16 cellular contexts compared by ENCODE assay signal in genomic region chr2:207481924-207482323, GRCh38. TPM values are rescaled to one million over a fixed set of nuclear protein-coding genes. Genes with fewer than 3 reads are reported as not detected.
DNase-seq lines count a peak whose midpoint lies in the region; ATAC-seq and TF ChIP-seq lines count a peak whose summit lies in the region.
"Had no signal": no experiment of that assay in that cellular context is flagged by ENCODE, and none has a peak within 500 bp of the region (broad histone marks: within the 10 kb centered on the region; RNA-seq: fewer than 3 reads in every experiment).

No MANE protein-coding gene starts in this region.

- peak overlapping the region; percentile 71 to 74 (median 73) for H3K27ac ChIP-seq in gastroesophageal sphincter
- peak overlapping the region; percentile 51 to 66 (median 60) for H3K27ac ChIP-seq in sigmoid colon
- H3K27ac ChIP-seq: right lobe of liver had no signal

- H3K4me1 ChIP-seq in gastroesophageal sphincter, result peaks cover 0 to 61% (median 13%) of the 10 kb centered on the region in 3 donors
- peaks cover 0 to 41% (median 22%) of the 10 kb centered on the region in 4 donors for H3K4me1 ChIP-seq in sigmoid colon
- H3K4me1 ChIP-seq: right lobe of liver had no signal

- H3K36me3 ChIP-seq in gastroesophageal sphincter (no peaks in the 10 kb centered on the region), sigmoid colon (no peaks in the 10 kb centered on the region)
- H3K36me3 ChIP-seq: right lobe of liver had no signal

- H3K9me3 ChIP-seq in T-helper 17 cell (ENCODE audit: control insufficient read depth, low read length, poor library complexity, severe bottlenecking) (no peaks in the 10 kb centered on the region), gastroesophageal sphincter (no peaks in the 10 kb centered on the region), sigmoid colon (no peaks in the 10 kb centered on the region)
- H3K9me3 ChIP-seq: right lobe of liver had no signal

- H3K36me3 Mint-ChIP-seq in T-helper 17 cell (ENCODE audit: low read depth), result no peaks in the 10 kb centered on the region
- H3K36me3 Mint-ChIP-seq in stimulated activated naive B cell treated with anti-CD40 and anti-IgM and Interleukin-4, amounts not matched to agents 10 μg/mL and 1 μg/mL and 100 μg/mL, for 72 hours, result no peaks in the 10 kb centered on the region
- H3K36me3 Mint-ChIP-seq: natural killer cell treated with Interleukin-12 subunit alpha and Interleukin-12 subunit beta and Interleukin-15 and Interleukin-18, amount 100 ng/mL, for 72 hours had no signal

- intact Hi-C loops in sigmoid colon (cut with DNase I) (no loop called here), lower leg skin (cut with DNase I; ENCODE audit: low total_unique reads) (no loop called here)

- peak; percentile 19 for DNase-seq in NCI-H1694 (lab: John Stamatoyannopoulos, UW)
- DNase-seq in NCI-H1694 treated with DMSO at 0.1 percent for 48 hours (lab: John Stamatoyannopoulos, UW), result no peak
- no peak for DNase-seq in T-helper 17 cell
- no peak for DNase-seq in sigmoid colon
- no peak for DNase-seq in lower leg skin (ENCODE audit: low spot score in 2 of 2)
- DNase-seq in stimulated activated naive B cell treated with anti-CD40 and anti-IgM and Interleukin-4, amounts not matched to agents 10 μg/mL and 1 μg/mL and 100 μg/mL, for 72 hours, result no peak
- no peak for DNase-seq in NCI-H2107 (lab: John Stamatoyannopoulos, UW)
- DNase-seq: activated CD4-positive, alpha-beta T cell treated with anti-CD3 and anti-CD28 coated beads for 48 hours; activated naive CD8-positive, alpha-beta T cell treated with anti-CD3 and anti-CD28 coated beads, Interleukin-2, amount 50 U/mL, for 24 hours; activated T-cell treated with anti-CD3 and anti-CD28 coated beads, Interleukin-2, amount 50 U/mL, for 72 hours; Calu3; right lobe of liver; stimulated activated CD4-positive, alpha-beta T cell treated with anti-CD3 and anti-CD28 coated beads, Interleukin-4, amount 100 ng/mL, for 1 hour had no signal

- WGBS in gastroesophageal sphincter (ENCODE audit: low coverage in 1 of 2), 2 donors, result 27 to 45% methylated on average over 3 of the region's 3 CpGs
- WGBS in sigmoid colon, 2 donors, result 70 to 76% methylated on average over 3 of the region's 3 CpGs
- 51 to 56% methylated on average over 3 of the region's 3 CpGs for WGBS in lower leg skin, 2 donors

- TF ChIP-seq CTCF in gastroesophageal sphincter (IDR thresholded peaks at IDR 0.05) (peak in 1 of 4 experiments; percentile 9), sigmoid colon (IDR thresholded peaks at IDR 0.05) (no peak), lower leg skin (IDR thresholded peaks at IDR 0.05) (no peak)

- TF ChIP-seq EP300 in gastroesophageal sphincter (IDR thresholded peaks at IDR 0.05), result no peak
- TF ChIP-seq EP300 in sigmoid colon (IDR thresholded peaks at IDR 0.05), result no peak

- H3K4me3 ChIP-seq in gastroesophageal sphincter, result no peak overlapping the region
- no peak overlapping the region for H3K4me3 ChIP-seq in sigmoid colon
- H3K4me3 ChIP-seq in lower leg skin (ENCODE audit: low read depth, poor library complexity, severe bottlenecking), result no peak overlapping the region
- H3K4me3 ChIP-seq: right lobe of liver had no signal

- no peaks in the 10 kb centered on the region for H3K27me3 Mint-ChIP-seq in T-helper 17 cell
- H3K27me3 Mint-ChIP-seq in stimulated activated naive B cell treated with anti-CD40 and anti-IgM and Interleukin-4, amounts not matched to agents 10 μg/mL and 1 μg/mL and 100 μg/mL, for 72 hours, result no peaks in the 10 kb centered on the region
- H3K27me3 Mint-ChIP-seq: activated naive CD8-positive, alpha-beta T cell treated with anti-CD3 and anti-CD28 coated beads, Interleukin-2, amount 50 U/mL, for 24 hours; natural killer cell treated with Interleukin-12 subunit alpha and Interleukin-12 subunit beta and Interleukin-15 and Interleukin-18, amount 100 ng/mL, for 72 hours had no signal

- H3K27ac Mint-ChIP-seq in T-helper 17 cell, result peak overlapping the region; percentile 51
- H3K27ac Mint-ChIP-seq in stimulated activated naive B cell treated with anti-CD40 and anti-IgM and Interleukin-4, amounts not matched to agents 10 μg/mL and 1 μg/mL and 100 μg/mL, for 72 hours, result no peak overlapping the region
- H3K27ac Mint-ChIP-seq: activated naive CD8-positive, alpha-beta T cell treated with anti-CD3 and anti-CD28 coated beads, Interleukin-2, amount 50 U/mL, for 24 hours; activated T-cell treated with anti-CD3 and anti-CD28 coated beads, Interleukin-2, amount 50 U/mL, for 72 hours; natural killer cell treated with Interleukin-12 subunit alpha and Interleukin-12 subunit beta and Interleukin-15 and Interleukin-18, amount 100 ng/mL, for 72 hours had no signal

- no peak for TF ChIP-seq POLR2A in gastroesophageal sphincter (IDR thresholded peaks at IDR 0.05)
- no peak for TF ChIP-seq POLR2A in sigmoid colon (IDR thresholded peaks at IDR 0.05)
- TF ChIP-seq POLR2A in lower leg skin (IDR thresholded peaks at IDR 0.05), result no peak

- no peaks in the 10 kb centered on the region for H3K9me3 Mint-ChIP-seq in stimulated activated naive B cell treated with anti-CD40 and anti-IgM and Interleukin-4, amounts not matched to agents 10 μg/mL and 1 μg/mL and 100 μg/mL, for 72 hours
- H3K9me3 Mint-ChIP-seq: activated naive CD8-positive, alpha-beta T cell treated with anti-CD3 and anti-CD28 coated beads, Interleukin-2, amount 50 U/mL, for 24 hours; activated T-cell treated with anti-CD3 and anti-CD28 coated beads, Interleukin-2, amount 50 U/mL, for 72 hours; natural killer cell treated with Interleukin-12 subunit alpha and Interleukin-12 subunit beta and Interleukin-15 and Interleukin-18, amount 100 ng/mL, for 72 hours had no signal

- no peak for ATAC-seq in T-helper 17 cell
- peak; percentile 50 for ATAC-seq in gastroesophageal sphincter
- no peak for ATAC-seq in stimulated activated naive B cell treated with anti-CD40 and anti-IgM and Interleukin-4, amounts not matched to agents 10 μg/mL and 1 μg/mL and 100 μg/mL, for 72 hours (replicated peaks)
- ATAC-seq: activated naive CD8-positive, alpha-beta T cell treated with anti-CD3 and anti-CD28 coated beads, Interleukin-2, amount 50 U/mL, for 24 hours; activated T-cell treated with anti-CD3 and anti-CD28 coated beads, Interleukin-2, amount 50 U/mL, for 72 hours; HepG2; natural killer cell treated with Interleukin-12 subunit alpha and Interleukin-12 subunit beta and Interleukin-15 and Interleukin-18, amount 100 ng/mL, for 72 hours; right lobe of liver had no signal

- H3K27me3 ChIP-seq in gastroesophageal sphincter, result no peaks in the 10 kb centered on the region
- no peaks in the 10 kb centered on the region for H3K27me3 ChIP-seq in sigmoid colon
- H3K27me3 ChIP-seq: right lobe of liver had no signal

- H3K4me1 Mint-ChIP-seq in T-helper 17 cell, result peaks cover 15% of the 10 kb centered on the region
- peaks cover 14 to 48% of the 10 kb centered on the region in 2 donors for H3K4me1 Mint-ChIP-seq in stimulated activated naive B cell treated with anti-CD40 and anti-IgM and Interleukin-4, amounts not matched to agents 10 μg/mL and 1 μg/mL and 100 μg/mL, for 72 hours

- H3K4me3 Mint-ChIP-seq in T-helper 17 cell, result no peak overlapping the region
- no peak overlapping the region for H3K4me3 Mint-ChIP-seq in stimulated activated naive B cell treated with anti-CD40 and anti-IgM and Interleukin-4, amounts not matched to agents 10 μg/mL and 1 μg/mL and 100 μg/mL, for 72 hours
- H3K4me3 Mint-ChIP-seq: activated naive CD8-positive, alpha-beta T cell treated with anti-CD3 and anti-CD28 coated beads, Interleukin-2, amount 50 U/mL, for 24 hours; activated T-cell treated with anti-CD3 and anti-CD28 coated beads, Interleukin-2, amount 50 U/mL, for 72 hours; natural killer cell treated with Interleukin-12 subunit alpha and Interleukin-12 subunit beta and Interleukin-15 and Interleukin-18, amount 100 ng/mL, for 72 hours had no signal

RNA-seq across cellular contexts. Expression of gene CREB1, which starts 47.8 kb away (rescaled TPM):
- 10 to 100 TPM; 73.7 to 89.3 TPM for total RNA-seq in T-helper 17 cell
- total RNA-seq in gastroesophageal sphincter, result 10 to 100 TPM; 46.0 to 60.2 (median 57.5) TPM
- 10 to 100 TPM; 31.3 to 52.0 (median 47.0) TPM for total RNA-seq in sigmoid colon
- 10 to 100 TPM in 1 of 3 donors, 1 to 10 TPM in 2; 7.2 to 11.7 (median 9.5) TPM for polyA plus RNA-seq in sigmoid colon
- 10 to 100 TPM; 31.9 to 73.0 (median 46.9) TPM for total RNA-seq in lower leg skin
